Comparison of ENCODE assay signal across 15 cellular contexts in the genomic region with DNA sequence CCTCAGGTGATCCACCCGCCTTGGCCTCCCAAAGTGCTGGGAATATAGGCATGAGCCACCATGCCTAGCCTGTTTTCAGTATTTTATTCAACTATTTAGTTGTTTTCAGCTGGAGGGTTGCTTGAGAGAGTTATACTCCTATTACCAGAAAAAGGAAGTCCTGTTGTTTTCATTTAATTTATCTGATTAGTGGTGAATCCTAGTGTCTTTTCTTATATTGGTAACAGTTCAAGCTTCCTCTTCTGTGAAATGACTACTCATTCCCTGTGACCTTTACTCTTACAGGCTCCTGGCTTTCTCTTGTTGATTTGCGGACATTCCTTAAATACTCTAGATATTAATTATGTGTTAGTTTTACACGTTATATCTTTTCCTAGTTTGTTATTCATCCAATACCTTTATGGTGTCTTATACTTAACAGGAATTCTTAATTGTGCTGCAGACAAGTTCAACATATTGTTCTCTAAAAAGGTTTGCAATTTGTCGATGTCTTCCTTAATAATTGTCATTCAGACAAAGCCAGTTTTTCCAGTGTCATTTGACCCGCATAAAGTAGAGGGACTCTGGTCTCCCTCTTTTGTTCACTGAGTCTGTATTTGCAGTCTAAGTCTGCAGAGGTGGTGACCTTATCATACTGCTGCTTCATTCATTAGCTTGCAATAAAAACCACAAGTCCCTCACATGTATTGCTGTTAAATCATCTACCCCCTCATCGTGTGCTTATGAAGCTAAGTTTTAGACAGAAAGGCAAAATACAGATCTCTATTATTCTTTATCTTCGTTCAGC.
"Had no signal": no experiment of that assay in that cellular context is flagged by ENCODE, and none has a peak within 500 bp of the region (broad histone marks: within the 10 kb centered on the region; RNA-seq: fewer than 3 reads in every experiment).

No MANE protein-coding gene starts in this region.

- H3K9me3 Mint-ChIP-seq: activated naive CD4-positive, alpha-beta T cell treated with anti-CD3 and anti-CD28 coated beads, Interleukin-2, amount 50 U/mL, for 24 hours; central memory CD8-positive, alpha-beta T cell; effector memory CD8-positive, alpha-beta T cell; stimulated activated naive CD8-positive, alpha-beta T cell treated with anti-CD3 and anti-CD28 coated beads, Interleukin-15, amount 100 ng/mL, for 72 hours had no signal

- DNase-seq: activated CD4-positive, alpha-beta T cell treated with anti-CD3 and anti-CD28 coated beads, Interleukin-2, amount 50 U/mL, for 4 hours; activated CD4-positive, CD25-positive, alpha-beta regulatory T cell treated with anti-CD3 and anti-CD28 coated beads, Interleukin-2, amount 50 U/mL, for 72 hours; activated effector memory CD4-positive, alpha-beta T cell treated with Interleukin-2 at 50 U/mL for 16 hours; activated T-cell treated with anti-CD3 and anti-CD28 coated beads, Interleukin-2, amount 50 U/mL, for 1 hour; body of pancreas; effector memory CD8-positive, alpha-beta T cell; kidney; left ventricle myocardium superior; stimulated activated CD4-positive, alpha-beta T cell treated with anti-CD3 and anti-CD28 coated beads, Interleukin-4, amount 100 ng/mL, for 4 hours; stimulated activated naive CD8-positive, alpha-beta T cell treated with anti-CD3 and anti-CD28 coated beads, Interleukin-15, amount 100 ng/mL, for 72 hours; testis; uterus had no signal

- H3K36me3 Mint-ChIP-seq: activated naive CD4-positive, alpha-beta T cell treated with anti-CD3 and anti-CD28 coated beads, Interleukin-2, amount 50 U/mL, for 24 hours had no signal

- H3K27me3 Mint-ChIP-seq: activated naive CD4-positive, alpha-beta T cell treated with anti-CD3 and anti-CD28 coated beads, Interleukin-2, amount 50 U/mL, for 24 hours had no signal

- ATAC-seq: body of pancreas; effector memory CD8-positive, alpha-beta T cell; left ventricle myocardium superior; stimulated activated naive CD8-positive, alpha-beta T cell treated with anti-CD3 and anti-CD28 coated beads, Interleukin-15, amount 100 ng/mL, for 72 hours had no signal

- H3K4me3 Mint-ChIP-seq: activated naive CD4-positive, alpha-beta T cell treated with anti-CD3 and anti-CD28 coated beads, Interleukin-2, amount 50 U/mL, for 24 hours; central memory CD8-positive, alpha-beta T cell; effector memory CD8-positive, alpha-beta T cell; neural crest cell; stimulated activated naive CD8-positive, alpha-beta T cell treated with anti-CD3 and anti-CD28 coated beads, Interleukin-15, amount 100 ng/mL, for 72 hours had no signal

- H3K27ac Mint-ChIP-seq: activated naive CD4-positive, alpha-beta T cell treated with anti-CD3 and anti-CD28 coated beads, Interleukin-2, amount 50 U/mL, for 24 hours; effector memory CD8-positive, alpha-beta T cell; stimulated activated naive CD8-positive, alpha-beta T cell treated with anti-CD3 and anti-CD28 coated beads, Interleukin-15, amount 100 ng/mL, for 72 hours had no signal

- H3K4me1 Mint-ChIP-seq: activated naive CD4-positive, alpha-beta T cell treated with anti-CD3 and anti-CD28 coated beads, Interleukin-2, amount 50 U/mL, for 24 hours; central memory CD8-positive, alpha-beta T cell had no signal
